In the genomic region with DNA sequence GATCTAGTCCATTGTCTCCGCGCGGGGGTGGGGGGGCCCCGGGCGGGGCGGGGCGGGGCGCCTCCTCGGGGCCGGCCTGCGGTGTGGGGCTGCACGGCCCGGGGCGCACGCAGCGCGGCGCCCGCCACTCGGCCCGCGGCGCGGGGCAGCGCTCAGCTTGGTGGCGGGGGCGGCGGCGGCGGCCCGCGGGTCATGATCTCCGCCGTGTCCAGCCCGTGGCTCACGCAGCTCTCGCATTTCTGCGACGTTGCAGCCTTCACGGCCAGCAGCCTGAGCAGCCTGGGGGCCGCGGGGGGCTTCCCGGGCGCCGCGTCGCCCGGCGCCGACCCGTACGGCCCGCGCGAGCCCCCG, we compare ENCODE assay signal across 9 cellular contexts. TPM values are rescaled to one million over a fixed set of nuclear protein-coding genes. Genes with fewer than 3 reads are reported as not detected.
DNase-seq lines count a peak whose midpoint lies in the region; ATAC-seq and TF ChIP-seq lines count a peak whose summit lies in the region.
"Had no signal": no experiment of that assay in that cellular context is flagged by ENCODE, and none has a peak within 500 bp of the region (broad histone marks: within the 10 kb centered on the region; RNA-seq: fewer than 3 reads in every experiment).

A gene (plus strand): TSS at position 127 of the 351 bp plus-strand sequence. CDS start 66 bp downstream, at position 193.

- POLR2A ChIA-PET in AG04450 (lab: Yijun Ruan, JAX), result no interaction called here
- POLR2A ChIA-PET in naive thymus-derived CD8-positive, alpha-beta T cell (lab: Charles Lee), result no interaction called here

- peak within 1 kb of the TSS; percentile 79 to 95 (median 88) for H3K4me3 Mint-ChIP-seq in naive thymus-derived CD8-positive, alpha-beta T cell

- H3K9me3 ChIP-seq in AG04450 (ENCODE audit: control insufficient read depth, insufficient read depth, low read length), result peaks cover 21% of the 10 kb centered on the region; the same call in 1 of the 2 replicates
- no peaks in the 10 kb centered on the region for H3K9me3 ChIP-seq in ascending aorta

- CTCF ChIA-PET in AG04450 (lab: Charles Lee), result no interaction called here

- H3K36me3 ChIP-seq in H7 (replicated peaks; ENCODE audit: control insufficient read depth, insufficient read depth, low read length), result no peaks in the 10 kb centered on the region
- no peaks in the 10 kb centered on the region for H3K36me3 ChIP-seq in ascending aorta

- no peak for ATAC-seq in naive thymus-derived CD8-positive, alpha-beta T cell
- no peak for ATAC-seq in HG03025 (IDR thresholded peaks at IDR 0.05; ENCODE audit: low FRiP score, unreplicated experiment)
- no peak for ATAC-seq in GM21360 (IDR thresholded peaks at IDR 0.05; ENCODE audit: unreplicated experiment)
- no peak for ATAC-seq in HG03521 (IDR thresholded peaks at IDR 0.05; ENCODE audit: unreplicated experiment)

- H3K27me3 Mint-ChIP-seq in naive thymus-derived CD8-positive, alpha-beta T cell, result peaks cover 31 to 81% (median 49%) of the 10 kb centered on the region in 5 donors

- H3K27ac Mint-ChIP-seq in naive thymus-derived CD8-positive, alpha-beta T cell, result peak within 1 kb of the TSS in 3 of 10 donors; percentile 40 to 91 (median 49)

- DNase-seq in AG04450 (ENCODE audit: low read depth, low spot score) (no peak), H7 (no peak), ascending aorta (ENCODE audit: low spot score in 2 of 2) (no peak), AG08396 (ENCODE audit: low spot score) (no peak)
- no peak for DNase-seq in naive thymus-derived CD8-positive, alpha-beta T cell
- DNase-seq: kidney had no signal

- TF ChIP-seq CTCF in AG04450 (IDR thresholded peaks at IDR 0.05; ENCODE audit: low read depth, low read length), result no peak
- TF ChIP-seq CTCF in ascending aorta (IDR thresholded peaks at IDR 0.05), result no peak

- H3K4me3 ChIP-seq in AG04450 (ENCODE audit: low read depth, low read length) (peak within 1 kb of the TSS; percentile 7; the same call in 1 of the 2 replicates), H7 (ENCODE audit: insufficient read depth, low read depth, low read length) (peak within 1 kb of the TSS; percentile 42), ascending aorta (peak within 1 kb of the TSS; percentile 21 to 67)

- peaks cover 0 to 9% of the 10 kb centered on the region in 2 donors for H3K4me1 ChIP-seq in ascending aorta

- peaks cover 0 to 1% (median 0%) of the 10 kb centered on the region in 9 donors for H3K9me3 Mint-ChIP-seq in naive thymus-derived CD8-positive, alpha-beta T cell

- peaks cover 86% of the 10 kb centered on the region for H3K27me3 ChIP-seq in AG04450 (ENCODE audit: control insufficient read depth, insufficient read depth, low read length)
- peaks cover 96% of the 10 kb centered on the region for H3K27me3 ChIP-seq in H7 (ENCODE audit: control insufficient read depth, insufficient read depth, low read length)
- peaks cover 9% of the 10 kb centered on the region for H3K27me3 ChIP-seq in ascending aorta

- H3K27ac ChIP-seq in AG04450 (ENCODE audit: low read depth, low read length) (no peak within 1 kb of the TSS), ascending aorta (peak within 1 kb of the TSS in 1 of 2 donors; percentile 36)

- peaks cover 2 to 9% (median 8%) of the 10 kb centered on the region in 3 donors for H3K36me3 Mint-ChIP-seq in naive thymus-derived CD8-positive, alpha-beta T cell

- H3K4me1 Mint-ChIP-seq in naive thymus-derived CD8-positive, alpha-beta T cell, result peaks cover 22 to 42% (median 36%) of the 10 kb centered on the region in 4 donors

- intact Hi-C loops in ascending aorta (cut with DNase I), result no loop called here

RNA-seq across cellular contexts. Expression of the gene that starts here (rescaled TPM):
- not detected in 2 replicates for polyA plus RNA-seq in AG04450 (2011; rRNA removed)
- not detected in 2 replicates for polyA minus RNA-seq in AG04450 (2011; rRNA and poly(A)+ RNA removed)
- 6.2 and 6.7 TPM in 2 replicates for total RNA-seq in H7 (2014; rRNA removed; shearing (Covaris generic))
- not detected for total RNA-seq in ascending aorta
- total RNA-seq in naive thymus-derived CD8-positive, alpha-beta T cell, result not detected
- polyA plus RNA-seq in naive thymus-derived CD8-positive, alpha-beta T cell, result not detected
